22 cellular contexts compared by ENCODE assay signal in the genomic region with DNA sequence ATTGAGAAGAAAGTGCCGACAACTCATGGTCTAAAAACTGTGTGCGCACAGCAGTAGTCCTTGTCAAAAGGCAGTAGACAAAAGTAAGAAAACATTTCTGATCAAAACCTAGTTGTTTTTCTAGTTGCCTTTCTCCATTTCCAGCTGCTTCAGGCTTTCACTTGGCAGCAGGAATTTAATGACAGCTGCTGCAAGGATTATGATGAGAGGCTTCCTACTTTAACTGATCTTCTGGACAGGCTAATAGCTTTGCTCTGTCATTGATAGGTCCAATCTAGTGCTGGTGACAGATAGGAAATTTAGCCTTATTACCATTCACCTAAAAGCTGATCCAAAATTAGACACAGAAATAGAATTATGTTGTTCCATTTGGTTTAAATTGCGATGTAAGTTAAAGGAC.
A peak's percentile ranks its signal among the peaks of the same experiment; 100 is the strongest.
DNase-seq lines count a peak whose midpoint lies in the region; ATAC-seq and TF ChIP-seq lines count a peak whose summit lies in the region.
"Had no signal": no experiment of that assay in that cellular context is flagged by ENCODE, and none has a peak within 500 bp of the region (broad histone marks: within the 10 kb centered on the region; RNA-seq: fewer than 3 reads in every experiment).

No MANE protein-coding gene starts in this region.

- H3K4me3 ChIP-seq in A673 (ENCODE audit: low read depth, low read length, poor library complexity, severe bottlenecking): no peak overlapping the region
- H3K4me3 ChIP-seq in ascending aorta: no peak overlapping the region
- no peak overlapping the region for H3K4me3 ChIP-seq in heart right ventricle

- H3K27me3 ChIP-seq in A673 (replicated peaks; ENCODE audit: insufficient read depth, low read depth, low read length, poor library complexity) (no peaks in the 10 kb centered on the region), ascending aorta (no peaks in the 10 kb centered on the region), heart right ventricle (no peaks in the 10 kb centered on the region)

- WGBS in heart right ventricle, 2 donors: 71 to 74% methylated on average over 3 of the region's 3 CpGs

- TF ChIP-seq CTCF in A673 (conservative IDR thresholded peaks at IDR 0.05; ENCODE audit: low read depth, low read length): no peak
- TF ChIP-seq CTCF in ascending aorta (IDR thresholded peaks at IDR 0.05): no peak
- TF ChIP-seq CTCF in heart right ventricle (IDR thresholded peaks at IDR 0.05): no peak

- H3K4me1 ChIP-seq in A673 (ENCODE audit: insufficient read depth, low read length, poor library complexity, severe bottlenecking): peaks cover 10% of the 10 kb centered on the region
- H3K4me1 ChIP-seq in ascending aorta: no peaks in the 10 kb centered on the region
- H3K4me1 ChIP-seq in heart right ventricle: no peaks in the 10 kb centered on the region

- H3K9me3 ChIP-seq in A673 (ENCODE audit: low read depth, low read length, poor library complexity, severe bottlenecking) (no peaks in the 10 kb centered on the region), ascending aorta (no peaks in the 10 kb centered on the region), heart right ventricle (no peaks in the 10 kb centered on the region)

- POLR2A ChIA-PET in A673 (lab: Charles Lee; ENCODE audit: low non-redundant PET): no interaction called here

- no peaks in the 10 kb centered on the region for H3K36me3 ChIP-seq in A673 (ENCODE audit: insufficient read depth, low read length, poor library complexity, severe bottlenecking)
- no peaks in the 10 kb centered on the region for H3K36me3 ChIP-seq in ascending aorta
- H3K36me3 ChIP-seq in heart right ventricle: no peaks in the 10 kb centered on the region

- CTCF ChIA-PET in A673 (lab: Charles Lee): no interaction called here

- no TSS peak for BruUV-seq in A673 (replicated peaks; lab: Mats Ljungman, UMichigan)

- ATAC-seq in SK-N-SH treated with all-trans-retinoic acid at 6 μM for 48 hours (peak; percentile 35; the same call in 1 of the 3 replicates), heart right ventricle (no peak)
- ATAC-seq: effector memory CD8-positive, alpha-beta T cell; left lobe of liver; stimulated activated naive B cell treated with anti-CD40 and anti-IgM and Interleukin-4, amounts not matched to agents 10 μg/mL and 1 μg/mL and 100 μg/mL, for 72 hours had no signal

- intact Hi-C loops in A673 (cut with micrococcal nuclease; ENCODE audit: unreplicated experiment): no loop called here
- intact Hi-C loops in ascending aorta (cut with DNase I): no loop called here
- intact Hi-C loops in heart right ventricle (cut with DNase I): no loop called here

- H3K27ac ChIP-seq in A673 (ENCODE audit: low read depth, low read length, poor library complexity, severe bottlenecking) (no peak overlapping the region), ascending aorta (no peak overlapping the region), heart right ventricle (no peak overlapping the region)
- H3K27ac ChIP-seq: KMS-11 had no signal

- DNase-seq in A673 (ENCODE audit: low spot score) (peak; percentile 15), DMS53 (lab: John Stamatoyannopoulos, UW) (peak; percentile 45), NCI-H446 (lab: John Stamatoyannopoulos, UW) (peak; percentile 38 to 66), RPMI8226 (no peak), ascending aorta (ENCODE audit: low spot score in 2 of 2) (no peak), heart right ventricle (no peak), 8988T (no peak)
- DNase-seq: activated CD4-positive, alpha-beta T cell treated with anti-CD3 and anti-CD28 coated beads, Interleukin-2, amount 50 U/mL, for 48 hours; activated effector memory CD4-positive, alpha-beta T cell treated with anti-CD3 and anti-CD28 coated beads, Interleukin-2, amount 50 U/mL, for 16 hours; CD4-positive, CD25-positive, alpha-beta regulatory T cell; effector memory CD8-positive, alpha-beta T cell; H9; NCI-H226; nephron progenitor cell; OCI-M1; posterior cingulate gyrus; stimulated activated CD4-positive, alpha-beta T cell treated with anti-CD3 and anti-CD28 coated beads, Interleukin-2, amount 100 ng/mL, for 24 hours; stimulated activated naive B cell treated with anti-CD40 and anti-IgM and Interleukin-4, amounts not matched to agents 10 μg/mL and 1 μg/mL and 100 μg/mL, for 72 hours; T-helper 2 cell had no signal

TF ChIP-seq in SK-N-SH treated with all-trans-retinoic acid at 6 μM for 48 hours, 23 proteins besides CTCF, POLR2A, EP300 and RAD21:
- TF ChIP-seq, protein P1, sequence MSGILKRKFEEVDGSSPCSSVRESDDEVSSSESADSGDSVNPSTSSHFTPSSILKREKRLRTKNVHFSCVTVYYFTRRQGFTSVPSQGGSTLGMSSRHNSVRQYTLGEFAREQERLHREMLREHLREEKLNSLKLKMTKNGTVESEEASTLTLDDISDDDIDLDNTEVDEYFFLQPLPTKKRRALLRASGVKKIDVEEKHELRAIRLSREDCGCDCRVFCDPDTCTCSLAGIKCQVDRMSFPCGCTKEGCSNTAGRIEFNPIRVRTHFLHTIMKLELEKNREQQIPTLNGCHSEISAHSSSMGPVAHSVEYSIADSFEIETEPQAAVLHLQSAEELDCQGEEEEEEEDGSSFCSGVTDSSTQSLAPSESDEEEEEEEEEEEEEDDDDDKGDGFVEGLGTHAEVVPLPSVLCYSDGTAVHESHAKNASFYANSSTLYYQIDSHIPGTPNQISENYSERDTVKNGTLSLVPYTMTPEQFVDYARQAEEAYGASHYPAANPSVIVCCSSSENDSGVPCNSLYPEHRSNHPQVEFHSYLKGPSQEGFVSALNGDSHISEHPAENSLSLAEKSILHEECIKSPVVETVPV (CRISPR knock-in tag; IDR thresholded peaks at IDR 0.05): no peak
- TF ChIP-seq SNAI2 (CRISPR knock-in tag; IDR thresholded peaks at IDR 0.05): 0 out of 2 replicates have a peak, but pooled peaks have one; percentile 38

Comparison
In these comparisons a context has a peak if more than half of its experiments do, and no peak if none do; other contexts are left out.
1. DNase-seq: peak in A673 (single experiment), DMS53 (single experiment) and NCI-H446 (2 of 2); none in RPMI8226 (single experiment), ascending aorta (0 of 2), heart right ventricle (0 of 2) and 8988T (single experiment).